Comparison of ENCODE assay signal across 12 cellular contexts in genomic region chr2:237864030-237864931, GRCh38. TPM values are rescaled to one million over a fixed set of nuclear protein-coding genes. Genes with fewer than 3 reads are reported as not detected.
DNase-seq lines count a peak whose midpoint lies in the region; ATAC-seq and TF ChIP-seq lines count a peak whose summit lies in the region.
"Had no signal": no experiment of that assay in that cellular context is flagged by ENCODE, and none has a peak within 500 bp of the region (broad histone marks: within the 10 kb centered on the region; RNA-seq: fewer than 3 reads in every experiment).

No MANE protein-coding gene starts in this region.

- TF ChIP-seq POLR2A in lower leg skin (IDR thresholded peaks at IDR 0.05) (no peak), upper lobe of left lung (IDR thresholded peaks at IDR 0.05) (no peak)

- H3K4me1 Mint-ChIP-seq in progenitor cell of endocrine pancreas (ENCODE audit: low read depth), result peaks cover 52% of the 10 kb centered on the region

- peaks cover 4% of the 10 kb centered on the region for H3K36me3 Mint-ChIP-seq in progenitor cell of endocrine pancreas (ENCODE audit: insufficient read depth)
- H3K36me3 Mint-ChIP-seq: CD4-positive, CD25-positive, alpha-beta regulatory T cell had no signal

- ATAC-seq in upper lobe of left lung (ENCODE audit: low FRiP score in 2 of 2), result no peak
- ATAC-seq: activated CD8-positive, alpha-beta T cell treated with anti-CD3 and anti-CD28 coated beads for 36 hours had no signal

- TF ChIP-seq CTCF in C4-2B (conservative IDR thresholded peaks at IDR 0.05), result no peak
- no peak for TF ChIP-seq CTCF in left ventricle myocardium inferior (IDR thresholded peaks at IDR 0.05; ENCODE audit: borderline replicate concordance)
- TF ChIP-seq CTCF in progenitor cell of endocrine pancreas (IDR thresholded peaks at IDR 0.05; ENCODE audit: unreplicated experiment), result no peak
- TF ChIP-seq CTCF in lower leg skin (IDR thresholded peaks at IDR 0.05), result no peak
- no peak for TF ChIP-seq CTCF in upper lobe of left lung (IDR thresholded peaks at IDR 0.05)

- H3K36me3 ChIP-seq in SK-N-MC (ENCODE audit: insufficient read depth, low read length), result no peaks in the 10 kb centered on the region
- H3K36me3 ChIP-seq in left ventricle myocardium inferior, result no peaks in the 10 kb centered on the region
- no peaks in the 10 kb centered on the region for H3K36me3 ChIP-seq in upper lobe of left lung
- H3K36me3 ChIP-seq: adrenal gland had no signal

- peak overlapping the region; percentile 54 for H3K27ac Mint-ChIP-seq in progenitor cell of endocrine pancreas
- H3K27ac Mint-ChIP-seq: activated CD8-positive, alpha-beta T cell treated with anti-CD3 and anti-CD28 coated beads for 36 hours; CD4-positive, CD25-positive, alpha-beta regulatory T cell had no signal

- WGBS in lower leg skin, 2 donors, result 84 to 87% methylated on average over 22 of the region's 22 CpGs
- 68 to 81% methylated on average over 17 to 22 of the region's 22 CpGs for WGBS in upper lobe of left lung, 2 donors

- H3K27me3 ChIP-seq in left ventricle myocardium inferior (ENCODE audit: low read depth) (peaks cover 47% of the 10 kb centered on the region), upper lobe of left lung (peaks cover 0 to 7% (median 2%) of the 10 kb centered on the region in 4 donors)

- intact Hi-C loops in left ventricle myocardium inferior (cut with micrococcal nuclease), result no loop called here
- intact Hi-C loops in lower leg skin (cut with DNase I; ENCODE audit: low total_unique reads), result loop anchor here (10.0 kb wide), 1 partner anchor 401 kb away; no protein-coding TSS in a partner anchor

- peak overlapping the region; percentile 31 for H3K4me3 Mint-ChIP-seq in progenitor cell of endocrine pancreas (ENCODE audit: low read depth)
- H3K4me3 Mint-ChIP-seq: activated CD8-positive, alpha-beta T cell treated with anti-CD3 and anti-CD28 coated beads for 36 hours; CD4-positive, CD25-positive, alpha-beta regulatory T cell had no signal

- no peaks in the 10 kb centered on the region for H3K9me3 ChIP-seq in SK-N-MC (ENCODE audit: low read depth, low read length)
- H3K9me3 ChIP-seq in left ventricle myocardium inferior (replicated peaks), result no peaks in the 10 kb centered on the region
- no peaks in the 10 kb centered on the region for H3K9me3 ChIP-seq in upper lobe of left lung
- H3K9me3 ChIP-seq: adrenal gland had no signal

- H3K27ac ChIP-seq in C4-2B, result peak overlapping the region; percentile 92
- H3K27ac ChIP-seq in SK-N-MC, result peak overlapping the region; percentile 34
- peak overlapping the region; percentile 86 for H3K27ac ChIP-seq in left ventricle myocardium inferior (replicated peaks)
- H3K27ac ChIP-seq in upper lobe of left lung, result no peak overlapping the region

- TF ChIP-seq EP300 in upper lobe of left lung (IDR thresholded peaks at IDR 0.05), result no peak

- H3K4me1 ChIP-seq in left ventricle myocardium inferior, result peaks cover 68% of the 10 kb centered on the region
- H3K4me1 ChIP-seq in upper lobe of left lung, result peaks cover under 1 to 14% (median 6%) of the 10 kb centered on the region in 4 donors
- H3K4me1 ChIP-seq: adrenal gland had no signal

- peak overlapping the region; percentile 19 for H3K9ac ChIP-seq in SK-N-MC (ENCODE audit: insufficient read length)

- DNase-seq in SK-N-MC (ENCODE audit: low read depth, low spot score), result no peak
- no peak for DNase-seq in left ventricle myocardium inferior
- no peak for DNase-seq in progenitor cell of endocrine pancreas (ENCODE audit: low spot score, unreplicated experiment)
- no peak for DNase-seq in lower leg skin (ENCODE audit: low spot score in 2 of 2)
- no peak for DNase-seq in upper lobe of left lung
- DNase-seq in NCI-H1048 (lab: John Stamatoyannopoulos, UW), result no peak
- no peak for DNase-seq in NCI-H2029 treated with DMSO at 0.1 percent for 48 hours (lab: John Stamatoyannopoulos, UW)
- DNase-seq: activated CD8-positive, alpha-beta T cell treated with anti-CD3 and anti-CD28 coated beads for 36 hours; adrenal gland; CD4-positive, CD25-positive, alpha-beta regulatory T cell; NCI-H2171 treated with DMSO at 0.1 percent for 48 hours had no signal

- H3K27me3 Mint-ChIP-seq in progenitor cell of endocrine pancreas, result no peaks in the 10 kb centered on the region

- H3K4me3 ChIP-seq in SK-N-MC, result no peak overlapping the region
- H3K4me3 ChIP-seq in left ventricle myocardium inferior, result peak overlapping the region; percentile 17
- H3K4me3 ChIP-seq in lower leg skin (ENCODE audit: low read depth, poor library complexity, severe bottlenecking), result no peak overlapping the region
- no peak overlapping the region for H3K4me3 ChIP-seq in upper lobe of left lung
- H3K4me3 ChIP-seq: adrenal gland had no signal

- H3K9me3 Mint-ChIP-seq in progenitor cell of endocrine pancreas (ENCODE audit: low read depth), result no peaks in the 10 kb centered on the region
- H3K9me3 Mint-ChIP-seq: activated CD8-positive, alpha-beta T cell treated with anti-CD3 and anti-CD28 coated beads for 36 hours had no signal

RNA-seq across cellular contexts. Expression of gene RAMP1, which starts 4.9 kb away (rescaled TPM):
- total RNA-seq in left ventricle myocardium inferior (168 TPM), progenitor cell of endocrine pancreas (90.1 and 105 TPM in 2 replicates), lower leg skin (10 to 100 TPM in 2 of 4 donors, 1 to 10 TPM in 2; 7.3 to 19.1 (median 12.4) TPM), upper lobe of left lung (10 to 100 TPM in 3 of 6 donors, 1 to 10 TPM in 3; 3.4 to 14.4 (median 9.9) TPM)
- total RNA-seq: CD4-positive, CD25-positive, alpha-beta regulatory T cell had no signal

Comparison
In these comparisons a context has a peak if more than half of its experiments do, and no peak if none do; other contexts are left out.
1. H3K27ac ChIP-seq: peak in C4-2B (single experiment), SK-N-MC (single experiment) and left ventricle myocardium inferior (single experiment); none in upper lobe of left lung (0 of 4).